9 cellular contexts compared by ENCODE assay signal in genomic region chr3:48478631-48479555, GRCh38. TPM values are rescaled to one million over a fixed set of nuclear protein-coding genes. Genes with fewer than 3 reads are reported as not detected.
DNase-seq lines count a peak whose midpoint lies in the region; ATAC-seq, FAIRE-seq and TF ChIP-seq lines count a peak whose summit lies in the region.
"Had no signal": no experiment of that assay in that cellular context is flagged by ENCODE, and none has a peak within 500 bp of the region (broad histone marks: within the 10 kb centered on the region; RNA-seq: fewer than 3 reads in every experiment).

No MANE protein-coding gene starts in this region.

- in situ Hi-C loops in GM12878 (cut with MboI), result no loop called here

- WGBS in GM12878 (ENCODE audit: insufficient coverage, insufficient replicate concordance, low lambda C conversion rate, missing lambda C conversion rate), result 27% methylated on average over 19 of the region's 19 CpGs
- 89% methylated on average over 19 of the region's 19 CpGs for WGBS in hepatocyte (ENCODE audit: low lambda C conversion rate, missing lambda C conversion rate)

- CTCF ChIA-PET in GM12878 (lab: Yijun Ruan, JAX), result no interaction called here

- no TSS peak for BruUV-seq in GM12878 (replicated peaks; lab: Mats Ljungman, UMichigan)

- ATAC-seq in GM12878, result peak; percentile 84
- ATAC-seq in HG02610 (IDR thresholded peaks at IDR 0.05; ENCODE audit: unreplicated experiment), result no peak

- peaks cover 28% of the 10 kb centered on the region for H3K36me3 Mint-ChIP-seq in T-helper 1 cell treated with Interleukin-12 subunit alpha and Interleukin-12 subunit beta and Interleukin-4 antibody, amounts not matched to agents 30 μg/mL and 1 μg/mL, for 36 hours (ENCODE audit: low read depth)

- H3K4me2 ChIP-seq in GM12878 (ENCODE audit: control insufficient read depth, insufficient read depth), result peak overlapping the region; percentile 77
- no peak overlapping the region for H3K4me2 ChIP-seq in hepatocyte

- H3K79me2 ChIP-seq in GM12878 (ENCODE audit: control insufficient read depth, insufficient read depth, low read length) (no peaks in the 10 kb centered on the region), hepatocyte (no peaks in the 10 kb centered on the region)

- no peaks in the 10 kb centered on the region for H3K27me3 ChIP-seq in GM12878 (replicated peaks in 1 of 2; ENCODE audit: control insufficient read depth in 2 of 2, insufficient read depth in 2 of 2, low read length in 1 of 2)
- no peaks in the 10 kb centered on the region for H3K27me3 ChIP-seq in hepatocyte

- H3K9me2 ChIP-seq in hepatocyte (replicated peaks; ENCODE audit: insufficient read depth), result no peaks in the 10 kb centered on the region

- H4K20me1 ChIP-seq in GM12878 (ENCODE audit: control insufficient read depth, insufficient read depth), result no peaks in the 10 kb centered on the region
- H4K20me1 ChIP-seq in hepatocyte (ENCODE audit: insufficient read depth, poor library complexity, severe bottlenecking), result no peaks in the 10 kb centered on the region

- H3K4me1 ChIP-seq in GM12878 (ENCODE audit: control insufficient read depth, insufficient read depth, low read length) (peaks cover 14% of the 10 kb centered on the region), hepatocyte (ENCODE audit: insufficient read depth) (peaks cover 6% of the 10 kb centered on the region)

- POLR2A ChIA-PET in GM12878 (lab: Charles Lee), result interaction anchor here (0.5 kb wide), 1 partner anchor 25 kb away, joined by 8 read pairs; no protein-coding TSS in a partner anchor

- no peak for DNase-seq in GM12878 (ENCODE audit: low read depth, low spot score)
- DNase-seq in stimulated activated CD8-positive, alpha-beta memory T cell treated with anti-CD3 and anti-CD28 coated beads, Interleukin-12 subunit alpha, Interleukin-12 subunit beta, amount 100 ng/mL, for 1 hour (ENCODE audit: low read depth), result peak; percentile 33
- no peak for DNase-seq in hepatocyte (ENCODE audit: low spot score)
- DNase-seq in AG08395 (ENCODE audit: low spot score), result no peak
- no peak for DNase-seq in midbrain (lab: John Stamatoyannopoulos, UW)
- DNase-seq: right cardiac atrium had no signal

- no peaks in the 10 kb centered on the region for H3K9me3 Mint-ChIP-seq in T-helper 1 cell treated with Interleukin-12 subunit alpha and Interleukin-12 subunit beta and Interleukin-4 antibody, amounts not matched to agents 30 μg/mL and 1 μg/mL, for 36 hours

- peak; percentile 84 for FAIRE-seq in GM12878 (lab: Jason Lieb, UNC)

- peak overlapping the region; percentile 98 for H3K27ac Mint-ChIP-seq in T-helper 1 cell treated with Interleukin-12 subunit alpha and Interleukin-12 subunit beta and Interleukin-4 antibody, amounts not matched to agents 30 μg/mL and 1 μg/mL, for 36 hours

- H3K9ac ChIP-seq in GM12878 (ENCODE audit: control insufficient read depth, insufficient read depth, low read length), result peak overlapping the region; percentile 60

- H3K36me3 ChIP-seq in GM12878 (ENCODE audit: control insufficient read depth in 2 of 2, insufficient read depth in 2 of 2, low read length in 1 of 2) (no peaks in the 10 kb centered on the region), hepatocyte (replicated peaks; ENCODE audit: insufficient read depth, low read depth) (no peaks in the 10 kb centered on the region)

- H3K4me3 ChIP-seq in GM12878 (peak overlapping the region; percentile 10), hepatocyte (no peak overlapping the region)

- intact Hi-C loops in GM12878 (cut with micrococcal nuclease; ENCODE audit: unreplicated experiment), result no loop called here

- no peaks in the 10 kb centered on the region for H3K27me3 Mint-ChIP-seq in T-helper 1 cell treated with Interleukin-12 subunit alpha and Interleukin-12 subunit beta and Interleukin-4 antibody, amounts not matched to agents 30 μg/mL and 1 μg/mL, for 36 hours (ENCODE audit: low read depth)

- no peak for TF ChIP-seq RAD21 in GM12878 (IDR thresholded peaks at IDR 0.05; ENCODE audit: insufficient read depth, low read depth, low read length)

- H2AFZ ChIP-seq in GM12878 (ENCODE audit: control insufficient read depth, low read depth, low read length), result peak overlapping the region; percentile 88
- H2AFZ ChIP-seq in hepatocyte, result no peak overlapping the region

- SMC1A ChIA-PET in GM12878 (lab: Charles Lee; ENCODE audit: uncharacterized antibody, unreplicated experiment), result interaction anchor here (0.6 kb wide), 1 partner anchor 179 kb away, joined by 3 read pairs; no protein-coding TSS in a partner anchor

- TF ChIP-seq EP300 in GM12878 (IDR thresholded peaks at IDR 0.05; ENCODE audit: borderline replicate concordance in 1 of 2, control insufficient read depth in 1 of 2, low read depth in 2 of 2, low read length in 2 of 2), result no peak

- peaks cover 34% of the 10 kb centered on the region for H3K4me1 Mint-ChIP-seq in T-helper 1 cell treated with Interleukin-12 subunit alpha and Interleukin-12 subunit beta and Interleukin-4 antibody, amounts not matched to agents 30 μg/mL and 1 μg/mL, for 36 hours (ENCODE audit: low read depth)

- H3K9me3 ChIP-seq in GM12878 (replicated peaks; ENCODE audit: control insufficient read depth, insufficient read depth, low read length) (no peaks in the 10 kb centered on the region), hepatocyte (ENCODE audit: low read depth) (no peaks in the 10 kb centered on the region)

- RAD21 ChIA-PET in GM12878 (lab: Charles Lee; ENCODE audit: unreplicated experiment), result no interaction called here

- peak overlapping the region; percentile 83 for H3K27ac ChIP-seq in GM12878 (ENCODE audit: control insufficient read depth, insufficient read depth)
- no peak overlapping the region for H3K27ac ChIP-seq in hepatocyte

- H3K4me3 Mint-ChIP-seq in T-helper 1 cell treated with Interleukin-12 subunit alpha and Interleukin-12 subunit beta and Interleukin-4 antibody, amounts not matched to agents 30 μg/mL and 1 μg/mL, for 36 hours, result peak overlapping the region; percentile 99

- TF ChIP-seq POLR2A in GM19193 (IDR thresholded peaks at IDR 0.05; ENCODE audit: extremely low read depth, insufficient read depth, insufficient read length), result peak; percentile 28
- TF ChIP-seq POLR2A in GM12878 (IDR thresholded peaks at IDR 0.05; ENCODE audit: low read depth, low read length), result no peak

- TF ChIP-seq CTCF in GM12878 (IDR thresholded peaks at IDR 0.05 in 2 of 3, conservative IDR thresholded peaks at IDR 0.05 in 1 of 3; ENCODE audit: control insufficient read depth in 2 of 3, extremely low read depth in 1 of 3, insufficient read depth in 1 of 3, low read depth in 3 of 3, low read length in 3 of 3) (no peak), hepatocyte (IDR thresholded peaks at IDR 0.05; ENCODE audit: poor library complexity) (no peak)

RNA-seq across cellular contexts. Expression of gene SHISA5, which starts 25.1 kb away (rescaled TPM):
- total RNA-seq in GM12878 (2013; cell fraction: nucleolus; rRNA removed), result 45.3 and 46.8 TPM in 2 replicates
- total RNA-seq in GM12878 (2014; rRNA removed) (86.6 and 87.9 TPM in 2 replicates), GM12878 (2014; rRNA removed; fragmentation: Illumina TruSeq; extraction: Trizol) (48.7 and 54.5 TPM in 2 replicates), GM12878 (2021) (86.7 and 94.3 TPM in 2 replicates), hepatocyte (172 and 192 TPM in 2 replicates)
- 46.0 TPM for polyA plus RNA-seq in GM12878 (2011; ENCODE audit: low read depth)
- polyA plus RNA-seq in GM12878 (2011; rRNA removed) (31.7 and 62.3 TPM in 2 replicates), GM12878 (2014; fragmentation: Illumina TruSeq; extraction: Trizol) (21.8 and 49.5 TPM in 2 replicates), GM12878 (2014; fragmentation: Nextera tagmentation; extraction: Ambion mirVana) (10 to 100 TPM; 17.1 to 18.7 TPM), GM12878 (2014; rRNA removed) (72.3 and 83.0 TPM in 2 replicates), GM12878 (2016; fragmentation: Nextera tagmentation; extraction: Ambion mirVana) (100 to 1,000 TPM; 134 to 148 TPM), hepatocyte (369 TPM in 2 replicates)
- polyA plus RNA-seq in GM12878 (2011; cell fraction: cytosol; rRNA removed), result 112 and 129 TPM in 2 replicates
- 67.1 and 79.3 TPM in 2 replicates for polyA plus RNA-seq in GM12878 (2011; cell fraction: nucleus; rRNA removed)
- 93.3 and 104 TPM in 2 replicates for polyA plus RNA-seq in GM12878 (2012)
- 50.4 and 81.4 TPM in 2 replicates for polyA minus RNA-seq in GM12878 (2011; rRNA and poly(A)+ RNA removed)
- 42.5 and 42.9 TPM in 2 replicates for polyA minus RNA-seq in GM12878 (2011; cell fraction: cytosol; rRNA and poly(A)+ RNA removed)
- 14.5 and 21.5 TPM in 2 replicates for polyA minus RNA-seq in GM12878 (2011; cell fraction: nucleus; rRNA and poly(A)+ RNA removed)

RNA-seq across cellular contexts. Expression of gene ATRIP, which starts 32.4 kb away (rescaled TPM):
- total RNA-seq in GM12878 (2013; cell fraction: nucleolus; rRNA removed), result 19.6 and 19.8 TPM in 2 replicates
- total RNA-seq in GM12878 (2014; rRNA removed) (14.5 and 15.0 TPM in 2 replicates), GM12878 (2014; rRNA removed; fragmentation: Illumina TruSeq; extraction: Trizol) (11.5 and 13.4 TPM in 2 replicates), GM12878 (2021) (13.2 and 13.6 TPM in 2 replicates), hepatocyte (4.5 and 4.9 TPM in 2 replicates)
- 2.6 TPM for polyA plus RNA-seq in GM12878 (2011; ENCODE audit: low read depth)
- polyA plus RNA-seq in GM12878 (2011; rRNA removed) (8.4 and 11.6 TPM in 2 replicates), GM12878 (2014; fragmentation: Illumina TruSeq; extraction: Trizol) (16.0 and 18.9 TPM in 2 replicates), GM12878 (2014; fragmentation: Nextera tagmentation; extraction: Ambion mirVana) (1 to 10 TPM; 1.4 to 2.4 TPM), GM12878 (2014; rRNA removed) (9.7 and 10.3 TPM in 2 replicates), GM12878 (2016; fragmentation: Nextera tagmentation; extraction: Ambion mirVana) (10 to 100 TPM in 1 of 2 experiments, 1 to 10 TPM in 1; 9.5 to 10.5 TPM), hepatocyte (4.3 and 6.7 TPM in 2 replicates)
- 10.6 and 12.7 TPM in 2 replicates for polyA plus RNA-seq in GM12878 (2011; cell fraction: cytosol; rRNA removed)
- 26.2 and 28.8 TPM in 2 replicates for polyA plus RNA-seq in GM12878 (2011; cell fraction: nucleus; rRNA removed)
- 4.4 and 6.3 TPM in 2 replicates for polyA plus RNA-seq in GM12878 (2012)
- 14.6 and 17.2 TPM in 2 replicates for polyA minus RNA-seq in GM12878 (2011; rRNA and poly(A)+ RNA removed)
- 4.8 and 6.0 TPM in 2 replicates for polyA minus RNA-seq in GM12878 (2011; cell fraction: cytosol; rRNA and poly(A)+ RNA removed)
- polyA minus RNA-seq in GM12878 (2011; cell fraction: nucleus; rRNA and poly(A)+ RNA removed), result 11.2 and 18.7 TPM in 2 replicates

RNA-seq across cellular contexts. Expression of gene TMA7, which starts 38.8 kb away (rescaled TPM):
- 21.0 and 24.2 TPM in 2 replicates for total RNA-seq in GM12878 (2013; cell fraction: nucleolus; rRNA removed)
- total RNA-seq in GM12878 (2014; rRNA removed), result 426 and 551 TPM in 2 replicates
- 703 and 728 TPM in 2 replicates for total RNA-seq in GM12878 (2014; rRNA removed; fragmentation: Illumina TruSeq; extraction: Trizol)
- 315 and 319 TPM in 2 replicates for total RNA-seq in GM12878 (2021)
- polyA plus RNA-seq in GM12878 (2011; ENCODE audit: low read depth), result 234 TPM
- polyA plus RNA-seq in GM12878 (2011; rRNA removed), result 427 and 593 TPM in 2 replicates
- 148 and 171 TPM in 2 replicates for polyA plus RNA-seq in GM12878 (2011; cell fraction: cytosol; rRNA removed)
- 119 and 149 TPM in 2 replicates for polyA plus RNA-seq in GM12878 (2011; cell fraction: nucleus; rRNA removed)
- 449 and 603 TPM in 2 replicates for polyA plus RNA-seq in GM12878 (2012)
- 332 and 496 TPM in 2 replicates for polyA plus RNA-seq in GM12878 (2014; fragmentation: Illumina TruSeq; extraction: Trizol)
- polyA plus RNA-seq in GM12878 (2014; fragmentation: Nextera tagmentation; extraction: Ambion mirVana), result 1,000 to 10,000 TPM; 1,729 to 1,760 TPM
- polyA plus RNA-seq in GM12878 (2014; rRNA removed), result 684 and 776 TPM in 2 replicates
- 1,000 to 10,000 TPM; 1,330 to 1,388 TPM for polyA plus RNA-seq in GM12878 (2016; fragmentation: Nextera tagmentation; extraction: Ambion mirVana)
- 24.7 and 32.4 TPM in 2 replicates for polyA minus RNA-seq in GM12878 (2011; rRNA and poly(A)+ RNA removed)
- 27.3 and 28.5 TPM in 2 replicates for polyA minus RNA-seq in GM12878 (2011; cell fraction: cytosol; rRNA and poly(A)+ RNA removed)
- polyA minus RNA-seq in GM12878 (2011; cell fraction: nucleus; rRNA and poly(A)+ RNA removed), result 18.0 and 32.1 TPM in 2 replicates
- total RNA-seq in hepatocyte, result 345 and 381 TPM in 2 replicates
- 503 and 581 TPM in 2 replicates for polyA plus RNA-seq in hepatocyte

RNA-seq across cellular contexts. Expression of gene CCDC51, which starts 39.0 kb away (rescaled TPM):
- 3.7 and 4.3 TPM in 2 replicates for total RNA-seq in GM12878 (2013; cell fraction: nucleolus; rRNA removed)
- total RNA-seq in GM12878 (2014; rRNA removed) (30.0 and 31.0 TPM in 2 replicates), GM12878 (2014; rRNA removed; fragmentation: Illumina TruSeq; extraction: Trizol) (28.7 and 29.4 TPM in 2 replicates), GM12878 (2021) (24.3 and 26.6 TPM in 2 replicates), hepatocyte (28.1 and 30.4 TPM in 2 replicates)
- 8.2 TPM for polyA plus RNA-seq in GM12878 (2011; ENCODE audit: low read depth)
- polyA plus RNA-seq in GM12878 (2011; rRNA removed) (22.2 and 32.7 TPM in 2 replicates), GM12878 (2014; fragmentation: Illumina TruSeq; extraction: Trizol) (14.5 and 28.2 TPM in 2 replicates), GM12878 (2014; fragmentation: Nextera tagmentation; extraction: Ambion mirVana) (10 to 100 TPM; 10.6 to 12.6 TPM), GM12878 (2014; rRNA removed) (26.2 and 28.1 TPM in 2 replicates), GM12878 (2016; fragmentation: Nextera tagmentation; extraction: Ambion mirVana) (10 to 100 TPM; 45.4 to 54.9 TPM), hepatocyte (30.8 and 32.0 TPM in 2 replicates)
- polyA plus RNA-seq in GM12878 (2011; cell fraction: cytosol; rRNA removed), result 35.8 and 36.8 TPM in 2 replicates
- polyA plus RNA-seq in GM12878 (2011; cell fraction: nucleus; rRNA removed), result 14.4 and 15.8 TPM in 2 replicates
- 11.8 and 15.7 TPM in 2 replicates for polyA plus RNA-seq in GM12878 (2012)
- 16.5 and 19.2 TPM in 2 replicates for polyA minus RNA-seq in GM12878 (2011; rRNA and poly(A)+ RNA removed)
- polyA minus RNA-seq in GM12878 (2011; cell fraction: cytosol; rRNA and poly(A)+ RNA removed), result 5.9 TPM in 2 replicates
- 2.0 and 2.2 TPM in 2 replicates for polyA minus RNA-seq in GM12878 (2011; cell fraction: nucleus; rRNA and poly(A)+ RNA removed)

RNA-seq across cellular contexts. Expression of gene PLXNB1, which starts 49.0 kb away (rescaled TPM):
- total RNA-seq in GM12878 (2013; cell fraction: nucleolus; rRNA removed), result 58.5 and 61.2 TPM in 2 replicates
- 4.8 and 8.0 TPM in 2 replicates for total RNA-seq in GM12878 (2014; rRNA removed)
- total RNA-seq in GM12878 (2014; rRNA removed; fragmentation: Illumina TruSeq; extraction: Trizol), result 4.9 and 6.0 TPM in 2 replicates
- total RNA-seq in GM12878 (2021), result 14.7 and 15.1 TPM in 2 replicates
- polyA plus RNA-seq in GM12878 (2011; ENCODE audit: low read depth), result 8.9 TPM
- 8.6 and 14.3 TPM in 2 replicates for polyA plus RNA-seq in GM12878 (2011; rRNA removed)
- 15.3 and 20.0 TPM in 2 replicates for polyA plus RNA-seq in GM12878 (2011; cell fraction: cytosol; rRNA removed)
- 233 and 263 TPM in 2 replicates for polyA plus RNA-seq in GM12878 (2011; cell fraction: nucleus; rRNA removed)
- 5.4 and 8.2 TPM in 2 replicates for polyA plus RNA-seq in GM12878 (2012)
- 3.2 and 5.7 TPM in 2 replicates for polyA plus RNA-seq in GM12878 (2014; fragmentation: Illumina TruSeq; extraction: Trizol)
- under 1 TPM; 0.18 to 0.47 TPM for polyA plus RNA-seq in GM12878 (2014; fragmentation: Nextera tagmentation; extraction: Ambion mirVana)
- 12.2 and 15.2 TPM in 2 replicates for polyA plus RNA-seq in GM12878 (2014; rRNA removed)
- polyA plus RNA-seq in GM12878 (2016; fragmentation: Nextera tagmentation; extraction: Ambion mirVana), result 1 to 10 TPM; 3.3 to 3.9 TPM
- 10.8 and 27.2 TPM in 2 replicates for polyA minus RNA-seq in GM12878 (2011; rRNA and poly(A)+ RNA removed)
- 9.7 and 14.7 TPM in 2 replicates for polyA minus RNA-seq in GM12878 (2011; cell fraction: cytosol; rRNA and poly(A)+ RNA removed)
- polyA minus RNA-seq in GM12878 (2011; cell fraction: nucleus; rRNA and poly(A)+ RNA removed), result 49.9 and 68.0 TPM in 2 replicates
- 73.2 and 74.5 TPM in 2 replicates for total RNA-seq in hepatocyte
- polyA plus RNA-seq in hepatocyte, result 71.3 and 79.0 TPM in 2 replicates
